ENCODE assay signal across 23 cellular contexts in genomic region chr9:2345013-2345412, GRCh38.
"Had no signal": no experiment of that assay in that cellular context is flagged by ENCODE, and none has a peak within 500 bp of the region (broad histone marks: within the 10 kb centered on the region; RNA-seq: fewer than 3 reads in every experiment).

No MANE protein-coding gene starts in this region.

- FAIRE-seq: endometrium, frontal cortex had no signal

- H3K36me3 ChIP-seq: ascending aorta, prostate gland, right atrium auricular region, suprapubic skin, transverse colon had no signal

- H3K4me3 ChIP-seq: ascending aorta, coronary artery, mucosa of descending colon, prostate gland, right atrium auricular region, suprapubic skin, transverse colon had no signal

- H3K4me3 Mint-ChIP-seq: activated T-cell treated with anti-CD3 and anti-CD28 coated beads, Interleukin-2, amount 50 U/mL, for 4 hours; naive B cell; neural crest cell; stimulated activated naive CD8-positive, alpha-beta T cell treated with anti-CD3 and anti-CD28 coated beads, Interleukin-15, Interleukin-2, amounts not matched to agents 100 ng/mL and 50 ng/mL, for 24 hours; T-helper 1 cell treated with Interleukin-12 subunit alpha and Interleukin-12 subunit beta and Interleukin-4 antibody, amounts not matched to agents 30 μg/mL and 1 μg/mL, for 36 hours had no signal

- H3K9me3 ChIP-seq: prostate gland, right atrium auricular region had no signal

- H3K27me3 ChIP-seq: ascending aorta, right atrium auricular region, suprapubic skin, transverse colon had no signal

- H3K27ac ChIP-seq: ascending aorta, coronary artery, prostate gland, suprapubic skin, transverse colon had no signal

- H3K4me1 Mint-ChIP-seq: naive B cell, neural crest cell had no signal

- H3K27ac Mint-ChIP-seq: naive B cell; stimulated activated naive CD8-positive, alpha-beta T cell treated with anti-CD3 and anti-CD28 coated beads, Interleukin-15, Interleukin-2, amounts not matched to agents 100 ng/mL and 50 ng/mL, for 24 hours; T-helper 1 cell treated with Interleukin-12 subunit alpha and Interleukin-12 subunit beta and Interleukin-4 antibody, amounts not matched to agents 30 μg/mL and 1 μg/mL, for 36 hours had no signal

- H3K4me1 ChIP-seq: ascending aorta, prostate gland, suprapubic skin, transverse colon had no signal

- H3K9me3 Mint-ChIP-seq: T-helper 1 cell treated with Interleukin-12 subunit alpha and Interleukin-12 subunit beta and Interleukin-4 antibody, amounts not matched to agents 30 μg/mL and 1 μg/mL, for 36 hours had no signal

- DNase-seq: activated CD4-positive, alpha-beta T cell treated with anti-CD3 and anti-CD28 coated beads, Interleukin-2, amount 50 U/mL, for 1 hour; activated CD8-positive, alpha-beta memory T cell treated with anti-CD3 and anti-CD28 coated beads, Interleukin-2, amount 50 U/mL, for 4 hours; activated effector memory CD4-positive, alpha-beta T cell treated with Interleukin-2 at 50 U/mL for 16 hours; activated naive CD4-positive, alpha-beta T cell treated with anti-CD3 and anti-CD28 coated beads, Interleukin-2, amount 50 U/mL, for 16 hours; activated T-cell treated with anti-CD3 and anti-CD28 coated beads, Interleukin-2, amount 50 U/mL, for 4 hours; erythroblast; hypothalamus; islet precursor cell; mammary epithelial cell; mucosa of descending colon; naive B cell; transverse colon had no signal

- H3K27me3 Mint-ChIP-seq: stimulated activated naive CD8-positive, alpha-beta T cell treated with anti-CD3 and anti-CD28 coated beads, Interleukin-15, Interleukin-2, amounts not matched to agents 100 ng/mL and 50 ng/mL, for 24 hours had no signal

- ATAC-seq: activated T-cell treated with anti-CD3 and anti-CD28 coated beads, Interleukin-2, amount 50 U/mL, for 4 hours; left lobe of liver; mucosa of descending colon had no signal
